11 cellular contexts compared by ENCODE assay signal in the genomic region with DNA sequence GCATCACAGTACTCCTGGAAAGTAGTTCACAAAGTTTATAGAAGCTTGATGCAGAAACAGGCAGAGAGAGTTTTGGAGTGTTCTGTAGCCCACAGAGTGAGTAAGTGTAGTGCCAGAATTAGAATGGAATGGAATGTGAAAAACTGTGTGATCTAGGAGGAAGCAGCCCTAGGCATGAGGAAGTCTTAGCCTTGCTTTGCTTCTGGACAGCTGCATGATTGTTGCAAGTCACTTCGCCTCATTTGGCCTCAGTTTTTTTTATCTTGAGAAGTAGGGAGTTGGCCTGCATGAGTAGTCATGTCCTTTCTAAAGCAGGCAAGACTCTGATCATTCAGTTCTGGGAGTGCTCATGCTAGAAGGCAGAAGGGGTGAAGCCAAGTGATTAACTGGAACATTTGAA. TPM values are rescaled to one million over a fixed set of nuclear protein-coding genes. Genes with fewer than 3 reads are reported as not detected.
DNase-seq lines count a peak whose midpoint lies in the region; ATAC-seq and TF ChIP-seq lines count a peak whose summit lies in the region.
"Had no signal": no experiment of that assay in that cellular context is flagged by ENCODE, and none has a peak within 500 bp of the region (broad histone marks: within the 10 kb centered on the region; RNA-seq: fewer than 3 reads in every experiment).

No MANE protein-coding gene starts in this region.

- no peak overlapping the region for H3T11ph ChIP-seq in H9 (ENCODE audit: low read length)

- H3K27me3 Mint-ChIP-seq in H9 (ENCODE audit: low read depth) = no peaks in the 10 kb centered on the region

- H3K27ac Mint-ChIP-seq in H9 = no peak overlapping the region; a peak in 1 of 7 replicates
- H3K27ac Mint-ChIP-seq: stimulated activated memory B cell treated with anti-CD40 and anti-IgM and Interleukin-4, amounts not matched to agents 10 μg/mL and 1 μg/mL and 100 μg/mL, for 72 hours had no signal

- H3K36me3 Mint-ChIP-seq in H9 (ENCODE audit: insufficient read depth in 1 of 3, low read depth in 3 of 3) = no peaks in the 10 kb centered on the region
- H3K36me3 Mint-ChIP-seq: stimulated activated memory B cell treated with anti-CD40 and anti-IgM and Interleukin-4, amounts not matched to agents 10 μg/mL and 1 μg/mL and 100 μg/mL, for 72 hours had no signal

- H3K4ac ChIP-seq in trophoblast cell (ENCODE audit: low read depth, low read length) (no peak overlapping the region), H9 (ENCODE audit: low read depth, low read length) (no peak overlapping the region)

- H2AFZ ChIP-seq in trophoblast cell (ENCODE audit: insufficient read depth, low read length, poor library complexity) = no peak overlapping the region
- H2AFZ ChIP-seq in H9 (ENCODE audit: low read length) = no peak overlapping the region

- H3K14ac ChIP-seq in trophoblast cell (ENCODE audit: low read length) = no peak overlapping the region
- H3K14ac ChIP-seq in H9 (ENCODE audit: insufficient read depth, low read length) = no peak overlapping the region

- no peaks in the 10 kb centered on the region for H3K36me3 ChIP-seq in trophoblast cell (ENCODE audit: control insufficient read depth in 1 of 2, insufficient read depth in 2 of 2, low read length in 2 of 2)

- no peak overlapping the region for H4K5ac ChIP-seq in H9 (ENCODE audit: insufficient read length, low read depth, low read length)

- H4K12ac ChIP-seq in trophoblast cell (ENCODE audit: low read depth, low read length) = no peak overlapping the region

- H3K79me2 ChIP-seq in trophoblast cell (ENCODE audit: control insufficient read depth, insufficient read depth, low read length, poor library complexity) = no peaks in the 10 kb centered on the region
- H3K79me2 ChIP-seq in H9 (ENCODE audit: insufficient read depth, low read length) = no peaks in the 10 kb centered on the region

- no peaks in the 10 kb centered on the region for H3K9me3 Mint-ChIP-seq in H9
- H3K9me3 Mint-ChIP-seq: stimulated activated memory B cell treated with anti-CD40 and anti-IgM and Interleukin-4, amounts not matched to agents 10 μg/mL and 1 μg/mL and 100 μg/mL, for 72 hours had no signal

- ATAC-seq in GM21723 (IDR thresholded peaks at IDR 0.05; ENCODE audit: unreplicated experiment) = no peak
- ATAC-seq: stimulated activated memory B cell treated with anti-CD40 and anti-IgM and Interleukin-4, amounts not matched to agents 10 μg/mL and 1 μg/mL and 100 μg/mL, for 72 hours had no signal

- H2BK5ac ChIP-seq in trophoblast cell (ENCODE audit: low read depth, low read length, poor library complexity) (no peak overlapping the region), H9 (ENCODE audit: insufficient read length, low read length) (no peak overlapping the region)

- no peak overlapping the region for H3K18ac ChIP-seq in trophoblast cell (ENCODE audit: low read length)
- H3K18ac ChIP-seq in H9 (ENCODE audit: insufficient read length, low read depth, low read length) = no peak overlapping the region

- H4K91ac ChIP-seq in trophoblast cell (ENCODE audit: low read depth, low read length) (no peak overlapping the region), H9 (ENCODE audit: insufficient read length, low read depth, low read length) (no peak overlapping the region)

- H4K8ac ChIP-seq in trophoblast cell (ENCODE audit: low read depth, low read length) (no peak overlapping the region), H9 (replicated peaks; ENCODE audit: insufficient read length, low read depth, low read length) (no peak overlapping the region)

- H3K9ac ChIP-seq in trophoblast cell (ENCODE audit: low read length) (no peak overlapping the region), H9 (ENCODE audit: extremely low read depth, insufficient read length, low read length) (no peak overlapping the region)

- no peaks in the 10 kb centered on the region for H3K23me2 ChIP-seq in H9 (ENCODE audit: insufficient read length, low read depth, low read length, poor library complexity, severe bottlenecking)

- WGBS in trophoblast cell (ENCODE audit: extremely low coverage, insufficient coverage, insufficient read length) = no CpG with 5 or more reads among the region's 1 CpG
- no CpG with 5 or more reads among the region's 1 CpG for WGBS in H9 (ENCODE audit: extremely low coverage, insufficient read length, low lambda C conversion rate)

- no peak overlapping the region for H3K4me3 ChIP-seq in trophoblast cell (ENCODE audit: low read depth, low read length)

- H3K27ac ChIP-seq in trophoblast cell (ENCODE audit: low read depth, low read length) (no peak overlapping the region), H9 (ENCODE audit: insufficient read length, low read depth, low read length) (no peak overlapping the region)

- no peak overlapping the region for H2BK15ac ChIP-seq in H9 (ENCODE audit: low read depth, low read length)

- H4K20me1 ChIP-seq in H9 (ENCODE audit: control insufficient read depth, insufficient read depth, insufficient read length) = no peaks in the 10 kb centered on the region

- H2BK12ac ChIP-seq in trophoblast cell (ENCODE audit: low read length) (no peak overlapping the region), H9 (ENCODE audit: insufficient read length, low read depth, low read length) (no peak overlapping the region)

- no peak overlapping the region for H3K56ac ChIP-seq in H9 (ENCODE audit: insufficient read length, low read depth, low read length)

- H3K23ac ChIP-seq in trophoblast cell (ENCODE audit: low read length) = no peak overlapping the region
- H3K23ac ChIP-seq in H9 (ENCODE audit: insufficient read length, low read depth, low read length) = no peak overlapping the region

- H2AK5ac ChIP-seq in trophoblast cell (ENCODE audit: low read length) = no peak overlapping the region
- H2AK5ac ChIP-seq in H9 (ENCODE audit: insufficient read length, low read length) = no peak overlapping the region

- H3K4me1 Mint-ChIP-seq in H9 = peaks cover 0 to 2% of the 10 kb centered on the region in 2 experiments; a peak in 1 of 4 replicates
- H3K4me1 Mint-ChIP-seq: stimulated activated memory B cell treated with anti-CD40 and anti-IgM and Interleukin-4, amounts not matched to agents 10 μg/mL and 1 μg/mL and 100 μg/mL, for 72 hours had no signal

- H2BK20ac ChIP-seq in H9 (ENCODE audit: low read depth, low read length, poor library complexity, severe bottlenecking) = no peak overlapping the region

- H3K4me2 ChIP-seq in trophoblast cell (ENCODE audit: low read length) = no peak overlapping the region
- H3K4me2 ChIP-seq in H9 (ENCODE audit: insufficient read depth, insufficient read length, low read length) = no peak overlapping the region

- H3K4me3 Mint-ChIP-seq in H9 = no peak overlapping the region
- H3K4me3 Mint-ChIP-seq: stimulated activated memory B cell treated with anti-CD40 and anti-IgM and Interleukin-4, amounts not matched to agents 10 μg/mL and 1 μg/mL and 100 μg/mL, for 72 hours had no signal

- H3K79me1 ChIP-seq in trophoblast cell (ENCODE audit: low read length) (no peaks in the 10 kb centered on the region), H9 (ENCODE audit: insufficient read depth, low read depth, low read length, poor library complexity, severe bottlenecking) (no peaks in the 10 kb centered on the region)

- H3K9me3 ChIP-seq in trophoblast cell (ENCODE audit: insufficient read depth, low read depth, low read length) (no peaks in the 10 kb centered on the region), H9 (ENCODE audit: control insufficient read depth, low read depth, low read length) (no peaks in the 10 kb centered on the region)

- no peak for TF ChIP-seq CTCF in H9 (conservative IDR thresholded peaks at IDR 0.05)

- peaks cover 3 to 5% of the 10 kb centered on the region in 2 experiments for H3K4me1 ChIP-seq in trophoblast cell (ENCODE audit: control insufficient read depth in 1 of 2, insufficient read depth in 2 of 2, low read length in 2 of 2)
- no peaks in the 10 kb centered on the region for H3K4me1 ChIP-seq in H9 (ENCODE audit: insufficient read depth, low read length)

- peak; percentile 34 for DNase-seq in CD1c-positive myeloid dendritic cell (ENCODE audit: extremely low spot score)
- peak; percentile 79 for DNase-seq in NOMO-1 treated with dmso at 0.1 percent for 144 hours (lab: John Stamatoyannopoulos, UW; ENCODE audit: unreplicated experiment)
- DNase-seq in fibroblast of gingiva (ENCODE audit: low read depth) = peak; percentile 67
- peak; percentile 74 to 86 for DNase-seq in trophoblast cell
- no peak for DNase-seq in HUDEP-2 (lab: John Stamatoyannopoulos, UW; ENCODE audit: unreplicated experiment in 76 of 76)
- DNase-seq in NK-92 (lab: John Stamatoyannopoulos, UW; ENCODE audit: unreplicated experiment) = no peak
- no peak for DNase-seq in H9
- DNase-seq: nucleus accumbens had no signal

- no peak overlapping the region for H2BK120ac ChIP-seq in trophoblast cell (ENCODE audit: insufficient read depth, low read length, poor library complexity)
- H2BK120ac ChIP-seq in H9 (ENCODE audit: low read depth, low read length, poor library complexity, severe bottlenecking) = no peak overlapping the region

- H3K27me3 ChIP-seq in trophoblast cell (ENCODE audit: insufficient read depth, low read length) (no peaks in the 10 kb centered on the region), H9 (ENCODE audit: insufficient read depth, low read length) (no peaks in the 10 kb centered on the region)

RNA-seq across cellular contexts. Expression of gene SERPINB12, which starts 10.9 kb away (rescaled TPM):
- 0.10 and 0.18 TPM in 2 replicates for polyA plus RNA-seq in trophoblast cell (2013)
- not detected in 2 replicates for total RNA-seq in H9 (2021)
- total RNA-seq: HT-29 had no signal

RNA-seq across cellular contexts. Expression of gene SERPINB13, which starts 34.0 kb away (rescaled TPM):
- polyA plus RNA-seq in trophoblast cell (2013) = 0.03 and 0.06 TPM in 2 replicates
- total RNA-seq in H9 (2021) = not detected in 2 replicates
- total RNA-seq: HT-29 had no signal

Comparison
In these comparisons a context has a peak if more than half of its experiments do, and no peak if none do; other contexts are left out.
1. DNase-seq: peak in CD1c-positive myeloid dendritic cell (single experiment), NOMO-1 treated with dmso at 0.1 percent for 144 hours (single experiment), fibroblast of gingiva (single experiment) and trophoblast cell (2 of 2); none in HUDEP-2 (0 of 76), NK-92 (single experiment) and H9 (single experiment).